ENCODE assay signal across 13 cellular contexts in the genomic region with DNA sequence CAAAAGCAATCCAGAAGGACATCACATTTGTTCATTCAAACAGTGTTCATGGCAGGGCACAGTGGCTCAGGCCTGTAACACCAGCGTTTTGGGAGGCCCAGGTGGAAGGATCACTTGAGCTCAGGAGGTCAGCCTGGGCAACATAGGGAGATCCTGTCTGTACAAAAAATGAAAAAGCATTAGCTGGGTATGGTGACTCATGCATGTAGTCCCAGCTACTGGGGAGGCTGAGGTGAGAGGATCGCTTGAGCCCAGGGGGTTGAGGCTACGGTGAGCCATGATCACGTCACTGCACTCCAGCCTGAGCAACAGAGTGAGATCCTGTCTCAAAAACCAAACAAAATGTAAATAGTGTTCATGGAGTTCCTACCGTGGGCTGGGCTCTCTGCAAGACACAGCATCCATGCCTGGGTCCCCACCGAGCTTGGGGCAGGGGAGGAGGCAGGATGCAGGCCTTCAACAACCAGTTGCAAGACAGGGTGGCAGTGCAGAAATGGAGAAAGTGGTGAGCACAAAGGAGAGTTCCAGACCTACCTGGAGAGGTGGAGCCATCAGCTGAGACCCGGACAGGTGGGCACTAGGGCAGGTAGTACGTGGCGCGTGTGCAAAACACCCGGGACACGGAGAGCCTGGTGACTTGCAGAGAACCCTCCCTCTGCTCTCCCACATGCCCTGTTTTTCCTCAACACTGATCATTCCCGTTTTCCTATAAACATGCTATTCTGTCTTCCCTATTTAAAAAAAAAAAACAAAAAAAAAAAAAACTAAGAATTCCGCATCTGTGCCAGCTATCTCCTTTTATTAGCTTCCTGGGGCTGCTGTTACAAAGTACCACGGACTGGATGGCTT.
DNase-seq lines count a peak whose midpoint lies in the region; ATAC-seq and TF ChIP-seq lines count a peak whose summit lies in the region.
"Had no signal": no experiment of that assay in that cellular context is flagged by ENCODE, and none has a peak within 500 bp of the region (broad histone marks: within the 10 kb centered on the region; RNA-seq: fewer than 3 reads in every experiment).

No MANE protein-coding gene starts in this region.

- H3K4me3 ChIP-seq in adipocyte (ENCODE audit: low read length) (no peak overlapping the region), upper lobe of right lung (no peak overlapping the region), WERI-Rb-1 (ENCODE audit: low read depth, low read length) (no peak overlapping the region)

- no peaks in the 10 kb centered on the region for H3K27me3 Mint-ChIP-seq in natural killer cell treated with Interleukin-12 subunit alpha and Interleukin-12 subunit beta and Interleukin-15 and Interleukin-18, amount 100 ng/mL, for 72 hours
- H3K27me3 Mint-ChIP-seq in natural killer cell (ENCODE audit: low read depth in 2 of 2), result no peaks in the 10 kb centered on the region
- H3K27me3 Mint-ChIP-seq in nephron progenitor cell (ENCODE audit: low read depth, poor library complexity), result peaks cover 6% of the 10 kb centered on the region
- H3K27me3 Mint-ChIP-seq: B cell had no signal

- peak overlapping the region; percentile 8 for H3K4me3 Mint-ChIP-seq in natural killer cell treated with Interleukin-12 subunit alpha and Interleukin-12 subunit beta and Interleukin-15 and Interleukin-18, amount 100 ng/mL, for 72 hours
- H3K4me3 Mint-ChIP-seq in natural killer cell (no peak overlapping the region), nephron progenitor cell (no peak overlapping the region)
- H3K4me3 Mint-ChIP-seq: B cell had no signal

- TF ChIP-seq CTCF in natural killer cell (IDR thresholded peaks at IDR 0.05), result no peak
- TF ChIP-seq CTCF in nephron progenitor cell (IDR thresholded peaks at IDR 0.05), result no peak
- no peak for TF ChIP-seq CTCF in upper lobe of right lung (IDR thresholded peaks at IDR 0.05)
- no peak for TF ChIP-seq CTCF in WERI-Rb-1 (IDR thresholded peaks at IDR 0.05; ENCODE audit: low read depth, low read length)

- ATAC-seq in natural killer cell treated with Interleukin-12 subunit alpha and Interleukin-12 subunit beta and Interleukin-15 and Interleukin-18, amount 100 ng/mL, for 72 hours, result peak in 1 of 2 donors; percentile 50
- ATAC-seq in natural killer cell (no peak), upper lobe of right lung (no peak), HG03025 (IDR thresholded peaks at IDR 0.05; ENCODE audit: low FRiP score, unreplicated experiment) (no peak)

- H3K4me1 ChIP-seq in adipocyte (ENCODE audit: control insufficient read depth, insufficient read depth, low read length) (peaks cover 38% of the 10 kb centered on the region), upper lobe of right lung (peaks cover 33% of the 10 kb centered on the region)

- H3K36me3 ChIP-seq in adipocyte (ENCODE audit: control insufficient read depth, insufficient read depth, low read length, severe bottlenecking) (no peaks in the 10 kb centered on the region), upper lobe of right lung (no peaks in the 10 kb centered on the region), WERI-Rb-1 (no peaks in the 10 kb centered on the region)

- H3K36me3 Mint-ChIP-seq in natural killer cell treated with Interleukin-12 subunit alpha and Interleukin-12 subunit beta and Interleukin-15 and Interleukin-18, amount 100 ng/mL, for 72 hours, result peaks cover 11% of the 10 kb centered on the region
- H3K36me3 Mint-ChIP-seq in natural killer cell, result no peaks in the 10 kb centered on the region
- no peaks in the 10 kb centered on the region for H3K36me3 Mint-ChIP-seq in nephron progenitor cell (ENCODE audit: low read depth)

- H3K27ac Mint-ChIP-seq in natural killer cell treated with Interleukin-12 subunit alpha and Interleukin-12 subunit beta and Interleukin-15 and Interleukin-18, amount 100 ng/mL, for 72 hours, result peak overlapping the region; percentile 73 to 80
- H3K27ac Mint-ChIP-seq in natural killer cell (no peak overlapping the region), nephron progenitor cell (peak overlapping the region; percentile 100)

- no peak for DNase-seq in natural killer cell treated with Interleukin-12 subunit alpha and Interleukin-12 subunit beta and Interleukin-15 and Interleukin-18, amount 100 ng/mL, for 72 hours (ENCODE audit: low spot score)
- DNase-seq in natural killer cell, result no peak
- DNase-seq in adipocyte (ENCODE audit: low read depth), result no peak
- DNase-seq in nephron progenitor cell, result no peak
- DNase-seq in upper lobe of right lung, result no peak
- no peak for DNase-seq in CD1c-positive myeloid dendritic cell (ENCODE audit: extremely low spot score)
- DNase-seq in WERI-Rb-1, result no peak
- DNase-seq: activated CD8-positive, alpha-beta memory T cell treated with anti-CD3 and anti-CD28 coated beads for 24 hours; NCI-H1417 treated with DMSO at 0.1 percent for 48 hours; NCI-H510A; nucleus accumbens had no signal

- H3K9ac ChIP-seq in adipocyte (ENCODE audit: low read length), result peak overlapping the region; percentile 0

- peaks cover 4% of the 10 kb centered on the region for H3K9me3 Mint-ChIP-seq in natural killer cell treated with Interleukin-12 subunit alpha and Interleukin-12 subunit beta and Interleukin-15 and Interleukin-18, amount 100 ng/mL, for 72 hours
- H3K9me3 Mint-ChIP-seq in natural killer cell, result no peaks in the 10 kb centered on the region
- peaks cover 3% of the 10 kb centered on the region for H3K9me3 Mint-ChIP-seq in nephron progenitor cell

- H3K9me3 ChIP-seq in adipocyte (ENCODE audit: control insufficient read depth, low read length) (no peaks in the 10 kb centered on the region), upper lobe of right lung (no peaks in the 10 kb centered on the region), WERI-Rb-1 (ENCODE audit: severe bottlenecking) (no peaks in the 10 kb centered on the region)

- H3K27ac ChIP-seq in upper lobe of right lung, result peak overlapping the region; percentile 17
- H3K27ac ChIP-seq in WERI-Rb-1, result no peak overlapping the region

- H3K27me3 ChIP-seq in adipocyte (replicated peaks; ENCODE audit: control insufficient read depth, insufficient read depth, low read length) (no peaks in the 10 kb centered on the region), upper lobe of right lung (no peaks in the 10 kb centered on the region), WERI-Rb-1 (ENCODE audit: insufficient read depth, low read depth, severe bottlenecking) (no peaks in the 10 kb centered on the region)

- H3K4me1 Mint-ChIP-seq in natural killer cell treated with Interleukin-12 subunit alpha and Interleukin-12 subunit beta and Interleukin-15 and Interleukin-18, amount 100 ng/mL, for 72 hours (ENCODE audit: low read depth in 2 of 2), result peaks cover 43 to 54% of the 10 kb centered on the region in 2 donors
- H3K4me1 Mint-ChIP-seq in natural killer cell, result peaks cover 0 to 13% of the 10 kb centered on the region in 2 donors
- H3K4me1 Mint-ChIP-seq in nephron progenitor cell, result peaks cover 71% of the 10 kb centered on the region

- intact Hi-C loops in natural killer cell (cut with micrococcal nuclease) (no loop called here), upper lobe of right lung (cut with DNase I) (loop anchor here (10.0 kb wide), 1 partner anchor 75 kb away; no protein-coding TSS in a partner anchor)

Comparison
In these comparisons a context has a peak if more than half of its experiments do, and no peak if none do; other contexts are left out.
1. H3K27ac Mint-ChIP-seq: peak in natural killer cell treated with Interleukin-12 subunit alpha and Interleukin-12 subunit beta and Interleukin-15 and Interleukin-18, amount 100 ng/mL, for 72 hours (2 of 2) and nephron progenitor cell (single experiment); none in natural killer cell (0 of 2).